ENCODE assay signal across 8 cellular contexts in the genomic region with DNA sequence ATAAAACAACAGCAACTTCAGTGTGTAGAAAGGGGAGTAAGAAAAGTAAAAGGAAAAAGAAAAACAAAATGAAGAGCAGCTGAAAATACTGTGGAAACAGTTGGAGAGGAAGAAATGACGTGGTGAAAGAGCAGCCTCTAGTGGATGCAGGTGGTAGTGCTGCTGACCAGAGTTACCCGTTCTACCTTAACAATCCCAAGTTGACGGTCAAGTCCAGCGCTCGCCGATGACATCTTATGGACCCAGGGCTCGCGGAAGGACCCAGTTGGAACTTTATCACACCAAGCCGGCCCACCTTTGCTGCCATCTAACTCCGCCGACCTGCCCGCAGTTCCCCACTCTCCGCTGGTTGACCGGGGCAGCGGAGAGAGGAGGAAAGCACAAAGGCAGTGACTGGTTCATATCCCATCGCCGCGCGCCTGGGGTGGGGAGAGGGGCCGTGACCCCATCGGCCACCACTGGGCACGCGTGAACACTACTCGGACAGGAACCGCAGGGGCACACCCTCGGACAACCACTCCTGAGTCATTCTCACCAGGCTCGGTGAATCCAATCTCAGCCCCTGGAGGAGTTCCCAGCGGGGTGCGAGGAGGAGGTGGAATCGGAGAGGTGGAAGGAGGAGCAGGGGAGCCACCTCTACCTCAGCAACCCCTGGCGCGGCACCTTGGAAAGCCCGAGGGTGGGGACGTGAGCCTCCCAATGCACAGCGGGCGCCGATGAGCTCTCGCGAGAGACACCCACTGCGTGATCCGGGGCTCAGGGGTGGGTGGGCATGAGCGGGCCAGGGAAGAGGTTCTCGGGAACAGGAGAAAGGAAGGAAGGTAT.
DNase-seq lines count a peak whose midpoint lies in the region; ATAC-seq, FAIRE-seq and TF ChIP-seq lines count a peak whose summit lies in the region.
"Not testable (repeated sequence)": the region's sequence is repeated elsewhere in the genome, so short reads cannot be mapped to it uniquely, and the experiment has no call there.

No MANE protein-coding gene starts in this region.

- H4K20me1 ChIP-seq in GM23338 (replicated peaks; ENCODE audit: insufficient read depth): not testable (repeated sequence)

- H3K4me3 ChIP-seq in GM23338: peak overlapping the region; percentile 51; the same call in 1 of the 2 replicates
- H3K4me3 ChIP-seq in thyroid gland (replicated peaks in 1 of 3): not testable (repeated sequence)

- H3K4me1 Mint-ChIP-seq in GM23338; activated T-cell treated with anti-CD3 and anti-CD28 coated beads, Interleukin-2, amount 50 U/mL, for 4 hours (ENCODE audit: low read depth); dendritic cell treated with granulocyte-macrophage colony-stimulating factor and Interleukin-4, amounts not matched to agents 40 ng/mL and 50 ng/mL, for 4 days (ENCODE audit: low read depth): not testable (repeated sequence)

- not testable (repeated sequence) for H3K27ac ChIP-seq in GM23338 (ENCODE audit: low read depth); thyroid gland

- not testable (repeated sequence) for H3K36me3 ChIP-seq in GM23338 (ENCODE audit: insufficient read depth); thyroid gland

- H3K27me3 Mint-ChIP-seq in GM23338 (ENCODE audit: insufficient read depth, low read depth, poor library complexity); activated T-cell treated with anti-CD3 and anti-CD28 coated beads, Interleukin-2, amount 50 U/mL, for 4 hours (ENCODE audit: low read depth); dendritic cell treated with granulocyte-macrophage colony-stimulating factor and Interleukin-4, amounts not matched to agents 40 ng/mL and 50 ng/mL, for 4 days: not testable (repeated sequence)

- H3K27me3 ChIP-seq in GM23338 (ENCODE audit: insufficient read depth); thyroid gland: not testable (repeated sequence)

- H3F3A ChIP-seq in GM23338 (replicated peaks; ENCODE audit: low read depth): not testable (repeated sequence)

- peak overlapping the region; percentile 73; the same call in 2 of the 3 replicates for H3K4me3 Mint-ChIP-seq in GM23338
- peak overlapping the region; percentile 37 for H3K4me3 Mint-ChIP-seq in activated T-cell treated with anti-CD3 and anti-CD28 coated beads, Interleukin-2, amount 50 U/mL, for 4 hours
- peak overlapping the region; percentile 39 for H3K4me3 Mint-ChIP-seq in dendritic cell treated with granulocyte-macrophage colony-stimulating factor and Interleukin-4, amounts not matched to agents 40 ng/mL and 50 ng/mL, for 4 days

- intact Hi-C loops in dendritic cell treated with granulocyte-macrophage colony-stimulating factor and Interleukin-4, amounts not matched to agents 40 ng/mL and 50 ng/mL, for 4 days (cut with micrococcal nuclease); thyroid gland (cut with DNase I): not testable (repeated sequence)

- H3K4me2 ChIP-seq in GM23338: not testable (repeated sequence)

- peak; percentile 89 for FAIRE-seq in RCC 7860 (lab: Jason Lieb, UNC)
- FAIRE-seq in islet of Langerhans (lab: Jason Lieb, UNC): peak; percentile 27

- H3K9me3 ChIP-seq in thyroid gland: not testable (repeated sequence)

- H3K9me3 Mint-ChIP-seq in GM23338; activated T-cell treated with anti-CD3 and anti-CD28 coated beads, Interleukin-2, amount 50 U/mL, for 4 hours; dendritic cell treated with granulocyte-macrophage colony-stimulating factor and Interleukin-4, amounts not matched to agents 40 ng/mL and 50 ng/mL, for 4 days: not testable (repeated sequence)

- not testable (repeated sequence) for DNase-seq in GM23338 (ENCODE audit: low spot score); RCC 7860 (ENCODE audit: low spot score); activated T-cell treated with anti-CD3 and anti-CD28 coated beads, Interleukin-2, amount 50 U/mL, for 4 hours
- peak; percentile 2 to 19 for DNase-seq in thyroid gland

- ATAC-seq in GM19025 (IDR thresholded peaks at IDR 0.05; ENCODE audit: low read depth, unreplicated experiment) (peak; percentile 64), GM23338 (peak; percentile 81), HG03175 (IDR thresholded peaks at IDR 0.05; ENCODE audit: unreplicated experiment) (peak; percentile 79)
- ATAC-seq in activated T-cell treated with anti-CD3 and anti-CD28 coated beads, Interleukin-2, amount 50 U/mL, for 4 hours: peak in 1 of 2 donors; percentile 74

- not testable (repeated sequence) for TF ChIP-seq CTCF in GM23338 (conservative IDR thresholded peaks at IDR 0.05; ENCODE audit: low read depth in 2 of 2); thyroid gland (IDR thresholded peaks at IDR 0.05)

- no CpG with 5 or more reads among the region's 43 CpGs for WGBS in thyroid gland, 2 donors

- H3K27ac Mint-ChIP-seq in GM23338; dendritic cell treated with granulocyte-macrophage colony-stimulating factor and Interleukin-4, amounts not matched to agents 40 ng/mL and 50 ng/mL, for 4 days: not testable (repeated sequence)

- not testable (repeated sequence) for H3K9me2 ChIP-seq in GM23338 (ENCODE audit: insufficient read depth)

- not testable (repeated sequence) for H3K4me1 ChIP-seq in GM23338 (ENCODE audit: insufficient read depth); thyroid gland

- not testable (repeated sequence) for H3K36me3 Mint-ChIP-seq in GM23338 (ENCODE audit: low read depth); activated T-cell treated with anti-CD3 and anti-CD28 coated beads, Interleukin-2, amount 50 U/mL, for 4 hours (ENCODE audit: insufficient read depth); dendritic cell treated with granulocyte-macrophage colony-stimulating factor and Interleukin-4, amounts not matched to agents 40 ng/mL and 50 ng/mL, for 4 days (ENCODE audit: low read depth)

- TF ChIP-seq POLR2A in thyroid gland (IDR thresholded peaks at IDR 0.05): not testable (repeated sequence)

- not testable (repeated sequence) for H2AFZ ChIP-seq in GM23338

- not testable (repeated sequence) for H3K79me2 ChIP-seq in GM23338 (replicated peaks; ENCODE audit: insufficient read depth)
